21 cellular contexts compared by ENCODE assay signal in the genomic region with DNA sequence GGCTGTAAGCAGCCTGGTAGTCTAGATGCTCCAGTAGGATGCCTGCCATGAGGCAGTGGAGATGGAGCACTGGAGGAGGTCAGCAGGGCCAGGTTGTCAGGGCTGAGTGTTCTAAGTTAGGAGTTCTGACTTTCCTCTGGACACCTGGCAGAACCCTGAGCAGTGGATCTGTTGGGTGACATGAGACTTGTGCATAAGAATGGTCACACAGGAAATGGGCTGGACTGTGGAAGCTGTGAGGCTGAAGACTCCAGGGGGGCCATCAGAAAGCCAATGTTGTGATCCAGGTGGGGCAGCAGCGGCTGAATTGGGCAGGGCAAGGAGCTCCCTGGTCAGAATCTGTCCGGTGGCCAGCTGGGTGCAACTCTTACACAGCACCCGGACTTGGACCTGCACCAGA. TPM values are rescaled to one million over a fixed set of nuclear protein-coding genes. Genes with fewer than 3 reads are reported as not detected.
A peak's percentile ranks its signal among the peaks of the same experiment; 100 is the strongest.
DNase-seq lines count a peak whose midpoint lies in the region; ATAC-seq, FAIRE-seq and TF ChIP-seq lines count a peak whose summit lies in the region.
"Had no signal": no experiment of that assay in that cellular context is flagged by ENCODE, and none has a peak within 500 bp of the region (broad histone marks: within the 10 kb centered on the region; RNA-seq: fewer than 3 reads in every experiment).

No MANE protein-coding gene starts in this region.

- intact Hi-C loops in HepG2 (cut with micrococcal nuclease; ENCODE audit: unreplicated experiment), result no loop called here
- intact Hi-C loops in right lobe of liver (cut with DNase I), result no loop called here

- TF ChIP-seq EP300 in HepG2 (IDR thresholded peaks at IDR 0.05; ENCODE audit: low read depth in 2 of 2, low read length in 2 of 2), result no peak
- TF ChIP-seq EP300 in HepG2 (CRISPR knock-in tag; IDR thresholded peaks at IDR 0.05; ENCODE audit: borderline replicate concordance), result no peak

- no peak for TF ChIP-seq RAD21 in HepG2 (CRISPR knock-in tag; IDR thresholded peaks at IDR 0.05)

- TF ChIP-seq POLR2A in HepG2 (IDR thresholded peaks at IDR 0.05; ENCODE audit: insufficient read depth in 1 of 2, low read depth in 2 of 2, low read length in 2 of 2) (no peak), right lobe of liver (IDR thresholded peaks at IDR 0.05) (no peak)

- peak; percentile 45 for ATAC-seq in HepG2
- no peak for ATAC-seq in right lobe of liver
- ATAC-seq in WTC11, result peak; percentile 40
- no peak for ATAC-seq in HG03571 (IDR thresholded peaks at IDR 0.05; ENCODE audit: unreplicated experiment)
- ATAC-seq: HCT116, PC-3 had no signal

- DNase-seq in HepG2 (ENCODE audit: low spot score), result no peak
- no peak for DNase-seq in right lobe of liver
- DNase-seq in WTC11 (ENCODE audit: low spot score), result no peak
- no peak for DNase-seq in immature natural killer cell
- DNase-seq in foreskin melanocyte, result no peak
- no peak for DNase-seq in SW480 (ENCODE audit: low spot score)
- no peak for DNase-seq in right atrium auricular region (ENCODE audit: low spot score)
- DNase-seq: CD8-positive, alpha-beta memory T cell; NCI-H1417 treated with DMSO at 0.1 percent for 48 hours; NCI-H2029; NCI-H2171; NCI-H526; PC-3; SIG-M5 had no signal

- in situ Hi-C loops in HepG2 (cut with HindIII; ENCODE audit: extremely low pct_ligation_motif_present, low pct_unique_long_range_greater_than_20kb), result no loop called here

- H3K4me1 ChIP-seq in HepG2 (ENCODE audit: insufficient read depth, low read length) (peaks cover 4% of the 10 kb centered on the region), right lobe of liver (no peaks in the 10 kb centered on the region), right atrium auricular region (no peaks in the 10 kb centered on the region)
- H3K4me1 ChIP-seq: BLaER1 treated with 17β-estradiol and CSF1 and Interleukin-3, amounts not matched to agents 10 nM and 100 nM had no signal

- peaks cover 26% of the 10 kb centered on the region for H3K4me1 Mint-ChIP-seq in WTC11
- peaks cover 9 to 13% of the 10 kb centered on the region in 2 donors for H3K4me1 Mint-ChIP-seq in immature natural killer cell
- H3K4me1 Mint-ChIP-seq: CD8-positive, alpha-beta memory T cell had no signal

- no peaks in the 10 kb centered on the region for H4K20me1 ChIP-seq in HepG2 (ENCODE audit: insufficient read depth, low read length)
- H4K20me1 ChIP-seq: BLaER1 treated with 17β-estradiol and CSF1 and Interleukin-3, amounts not matched to agents 10 nM and 100 nM had no signal

- H3K9me3 Mint-ChIP-seq in WTC11 (no peaks in the 10 kb centered on the region), immature natural killer cell (no peaks in the 10 kb centered on the region)
- H3K9me3 Mint-ChIP-seq: CD8-positive, alpha-beta memory T cell had no signal

- FAIRE-seq in HepG2 (lab: Jason Lieb, UNC), result no peak
- FAIRE-seq: A204.1, D721Med had no signal

- POLR2A ChIA-PET in HepG2 (lab: Yijun Ruan, JAX), result interaction anchor here (1.0 kb wide), 2 partner anchors 12 to 16 kb away, joined by 3 to 4 read pairs; no protein-coding TSS in a partner anchor
- POLR2A ChIA-PET in WTC11 (lab: Charles Lee), result no interaction called here

- H3K4me3 Mint-ChIP-seq in WTC11, result no peak overlapping the region
- no peak overlapping the region for H3K4me3 Mint-ChIP-seq in immature natural killer cell
- H3K4me3 Mint-ChIP-seq: CD8-positive, alpha-beta memory T cell had no signal

- no peak overlapping the region for H2AFZ ChIP-seq in HepG2 (ENCODE audit: low read length)

- no TSS peak for BruUV-seq in HepG2 (replicated peaks; lab: Mats Ljungman, UMichigan)

- H3K4me2 ChIP-seq in HepG2 (ENCODE audit: low read depth, low read length), result no peak overlapping the region
- H3K4me2 ChIP-seq: BLaER1 treated with 17β-estradiol and CSF1 and Interleukin-3, amounts not matched to agents 10 nM and 100 nM had no signal

- TF ChIP-seq CTCF in HepG2 (CRISPR knock-in tag; IDR thresholded peaks at IDR 0.05) (no peak), right lobe of liver (IDR thresholded peaks at IDR 0.05) (no peak), WTC11 (IDR thresholded peaks at IDR 0.05) (no peak), right atrium auricular region (IDR thresholded peaks at IDR 0.05) (no peak)

- H3K79me2 ChIP-seq in HepG2 (ENCODE audit: insufficient read depth, low read length), result no peaks in the 10 kb centered on the region

- no peaks in the 10 kb centered on the region for H3K9me3 ChIP-seq in HepG2 (ENCODE audit: low read length)
- H3K9me3 ChIP-seq in right lobe of liver, result no peaks in the 10 kb centered on the region
- H3K9me3 ChIP-seq in right atrium auricular region, result no peaks in the 10 kb centered on the region
- H3K9me3 ChIP-seq: BLaER1 treated with 17β-estradiol and CSF1 and Interleukin-3, amounts not matched to agents 10 nM and 100 nM had no signal

- H3K27me3 ChIP-seq in HepG2 (ENCODE audit: control insufficient read depth in 1 of 2, insufficient read depth in 2 of 2, low read length in 2 of 2) (no peaks in the 10 kb centered on the region), right lobe of liver (no peaks in the 10 kb centered on the region), right atrium auricular region (no peaks in the 10 kb centered on the region)
- H3K27me3 ChIP-seq: BLaER1 treated with 17β-estradiol and CSF1 and Interleukin-3, amounts not matched to agents 10 nM and 100 nM had no signal

- peaks cover 0 to 1% of the 10 kb centered on the region in 2 experiments; a peak in 1 of 5 replicates for H3K36me3 ChIP-seq in HepG2 (replicated peaks in 1 of 2; ENCODE audit: control insufficient read depth in 1 of 2, insufficient read depth in 2 of 2, low read length in 2 of 2)
- H3K36me3 ChIP-seq in right lobe of liver, result peaks cover 0 to 4% (median 1%) of the 10 kb centered on the region in 4 donors
- H3K36me3 ChIP-seq in right atrium auricular region, result peaks cover 7% of the 10 kb centered on the region

- peak overlapping the region; percentile 41; the same call in 1 of the 2 replicates for H3K27ac Mint-ChIP-seq in WTC11
- H3K27ac Mint-ChIP-seq in immature natural killer cell, result peak overlapping the region in 4 of 6 donors; percentile 19 to 58 (median 32)

- H3K27me3 Mint-ChIP-seq in WTC11 (ENCODE audit: low read depth) (no peaks in the 10 kb centered on the region), immature natural killer cell (ENCODE audit: low read depth in 3 of 3) (peaks cover 0 to 2% (median 2%) of the 10 kb centered on the region in 3 donors)
- H3K27me3 Mint-ChIP-seq: CD8-positive, alpha-beta memory T cell had no signal

- H3K4me3 ChIP-seq in HepG2 (replicated peaks in 1 of 3; ENCODE audit: insufficient read depth in 1 of 3, low read depth in 2 of 3, low read length in 3 of 3), result no peak overlapping the region
- no peak overlapping the region for H3K4me3 ChIP-seq in right lobe of liver
- H3K4me3 ChIP-seq in right atrium auricular region, result no peak overlapping the region
- H3K4me3 ChIP-seq: BLaER1 treated with 17β-estradiol and CSF1 and Interleukin-3, amounts not matched to agents 10 nM and 100 nM had no signal

- CTCF ChIA-PET in HepG2 (lab: Yijun Ruan, JAX; ENCODE audit: low intra/inter-chr PET ratio, low total read pairs) (no interaction called here), WTC11 (lab: Charles Lee) (interaction anchor here (0.6 to 2.7 kb wide), 2 partner anchors 20 to 81 kb away, joined by 3 to 11 read pairs; no protein-coding TSS in a partner anchor)

- no peak overlapping the region for H3K9ac ChIP-seq in HepG2 (ENCODE audit: insufficient read depth, low read depth, low read length)
- H3K9ac ChIP-seq: BLaER1 treated with 17β-estradiol and CSF1 and Interleukin-3, amounts not matched to agents 10 nM and 100 nM had no signal

- H3K36me3 Mint-ChIP-seq in WTC11, result peaks cover 21% of the 10 kb centered on the region
- H3K36me3 Mint-ChIP-seq in immature natural killer cell, result peaks cover 1 to 21% (median 4%) of the 10 kb centered on the region in 3 donors

- H3K27ac ChIP-seq in HepG2 (ENCODE audit: extremely low read length, insufficient read depth, low read length) (no peak overlapping the region), right lobe of liver (no peak overlapping the region), right atrium auricular region (no peak overlapping the region)
- H3K27ac ChIP-seq: BLaER1 treated with 17β-estradiol and CSF1 and Interleukin-3, amounts not matched to agents 10 nM and 100 nM; RWPE1 had no signal

- WGBS in HepG2 (ENCODE audit: low lambda C conversion rate), result 77% methylated on average over 3 of the region's 3 CpGs
- no CpG with 5 or more reads among the region's 3 CpGs for WGBS in right lobe of liver (ENCODE audit: insufficient coverage, low coverage, low lambda C conversion rate, missing lambda C conversion rate)

RNA-seq across cellular contexts. Expression of gene C20orf203, which starts 23.9 kb away (rescaled TPM):
- 0.02 TPM in 1 of 2 replicates, not detected in the other for total RNA-seq in HepG2 (2016; rRNA removed; fragmentation: Illumina TruSeq; extraction: Trizol)
- not detected in 2 replicates for total RNA-seq in HepG2 (2016; cell fraction: cytosol; rRNA removed; fragmentation: Illumina TruSeq; extraction: Trizol; ENCODE audit: low read depth)
- 0.03 and 0.04 TPM in 2 replicates for total RNA-seq in HepG2 (2016; cell fraction: insoluble cytoplasmic fraction; rRNA removed; fragmentation: Illumina TruSeq; extraction: Trizol)
- total RNA-seq in HepG2 (2016; cell fraction: membrane; rRNA removed; fragmentation: Illumina TruSeq; extraction: Trizol), result not detected in 2 replicates
- total RNA-seq in HepG2 (2016; cell fraction: nucleus; rRNA removed; fragmentation: Illumina TruSeq; extraction: Trizol), result 0.12 TPM in 1 of 2 replicates, not detected in the other
- 0.04 and 0.05 TPM in 2 replicates for polyA plus RNA-seq in HepG2 (2011; rRNA removed)
- polyA plus RNA-seq in HepG2 (2011; cell fraction: cytosol; rRNA removed), result 0.01 TPM in 1 of 2 replicates, not detected in the other
- 0.24 and 0.29 TPM in 2 replicates for polyA plus RNA-seq in HepG2 (2011; cell fraction: nucleus; rRNA removed)
- polyA plus RNA-seq in HepG2 (2012), result 0.03 and 0.08 TPM in 2 replicates
- polyA plus RNA-seq in HepG2 (2016; cell fraction: cytosol; fragmentation: Illumina TruSeq; extraction: Trizol; ENCODE audit: low read depth), result not detected in 2 replicates
- not detected in 2 replicates for polyA plus RNA-seq in HepG2 (2016; cell fraction: insoluble cytoplasmic fraction; fragmentation: Illumina TruSeq; extraction: Trizol; ENCODE audit: low read depth)
- 0.06 TPM in 1 of 2 replicates, not detected in the other for polyA plus RNA-seq in HepG2 (2016; cell fraction: membrane; fragmentation: Illumina TruSeq; extraction: Trizol; ENCODE audit: low read depth)
- polyA plus RNA-seq in HepG2 (2016; cell fraction: nucleus; fragmentation: Illumina TruSeq; extraction: Trizol; ENCODE audit: insufficient read depth, low read depth), result not detected in 2 replicates
- 0.18 TPM in 1 of 2 replicates, not detected in the other for polyA minus RNA-seq in HepG2 (2011; rRNA and poly(A)+ RNA removed; ENCODE audit: low replicate concordance)
- polyA minus RNA-seq in HepG2 (2011; cell fraction: cytosol; rRNA and poly(A)+ RNA removed), result not detected in 2 replicates
- polyA minus RNA-seq in HepG2 (2011; cell fraction: nucleus; rRNA and poly(A)+ RNA removed), result 0.12 and 0.13 TPM in 2 replicates
- not detected for total RNA-seq in right lobe of liver
- 0.07 to 0.34 TPM (median 0.15 TPM) in 3 replicates for total RNA-seq in WTC11 (2021)
- under 1 TPM in 2 of 3 donors, not detected in 1; 0.11 to 0.29 TPM for polyA plus RNA-seq in immature natural killer cell
- not detected for total RNA-seq in right atrium auricular region
- total RNA-seq: CD8-positive, alpha-beta memory T cell; MCF 10A; PC-3 had no signal
- polyA plus RNA-seq: CD8-positive, alpha-beta memory T cell had no signal

RNA-seq across cellular contexts. Expression of gene COMMD7, which starts 45.7 kb away (rescaled TPM):
- total RNA-seq in HepG2 (2016; rRNA removed; fragmentation: Illumina TruSeq; extraction: Trizol), result 42.1 and 50.7 TPM in 2 replicates
- 43.5 and 46.2 TPM in 2 replicates for total RNA-seq in HepG2 (2016; cell fraction: cytosol; rRNA removed; fragmentation: Illumina TruSeq; extraction: Trizol; ENCODE audit: low read depth)
- total RNA-seq in HepG2 (2016; cell fraction: insoluble cytoplasmic fraction; rRNA removed; fragmentation: Illumina TruSeq; extraction: Trizol), result 45.7 and 51.2 TPM in 2 replicates
- total RNA-seq in HepG2 (2016; cell fraction: membrane; rRNA removed; fragmentation: Illumina TruSeq; extraction: Trizol), result 61.6 and 66.4 TPM in 2 replicates
- 18.5 and 21.3 TPM in 2 replicates for total RNA-seq in HepG2 (2016; cell fraction: nucleus; rRNA removed; fragmentation: Illumina TruSeq; extraction: Trizol)
- 53.3 and 57.6 TPM in 2 replicates for polyA plus RNA-seq in HepG2 (2011; rRNA removed)
- 43.6 and 53.1 TPM in 2 replicates for polyA plus RNA-seq in HepG2 (2011; cell fraction: cytosol; rRNA removed)
- polyA plus RNA-seq in HepG2 (2011; cell fraction: nucleus; rRNA removed), result 25.7 and 36.0 TPM in 2 replicates
- polyA plus RNA-seq in HepG2 (2012), result 41.4 and 42.8 TPM in 2 replicates
- 58.9 and 74.1 TPM in 2 replicates for polyA plus RNA-seq in HepG2 (2016; cell fraction: cytosol; fragmentation: Illumina TruSeq; extraction: Trizol; ENCODE audit: low read depth)
- polyA plus RNA-seq in HepG2 (2016; cell fraction: insoluble cytoplasmic fraction; fragmentation: Illumina TruSeq; extraction: Trizol; ENCODE audit: low read depth), result 70.1 and 77.5 TPM in 2 replicates
- 74.5 and 89.5 TPM in 2 replicates for polyA plus RNA-seq in HepG2 (2016; cell fraction: membrane; fragmentation: Illumina TruSeq; extraction: Trizol; ENCODE audit: low read depth)
- polyA plus RNA-seq in HepG2 (2016; cell fraction: nucleus; fragmentation: Illumina TruSeq; extraction: Trizol; ENCODE audit: insufficient read depth, low read depth), result 54.8 and 59.1 TPM in 2 replicates
- polyA minus RNA-seq in HepG2 (2011; rRNA and poly(A)+ RNA removed; ENCODE audit: low replicate concordance), result 21.5 and 39.2 TPM in 2 replicates
- 16.5 and 16.9 TPM in 2 replicates for polyA minus RNA-seq in HepG2 (2011; cell fraction: cytosol; rRNA and poly(A)+ RNA removed)
- polyA minus RNA-seq in HepG2 (2011; cell fraction: nucleus; rRNA and poly(A)+ RNA removed), result 9.7 and 13.8 TPM in 2 replicates
- total RNA-seq in right lobe of liver, result 10 to 100 TPM; 15.2 to 21.3 (median 18.6) TPM
- total RNA-seq in WTC11 (2021), result 41.8 to 42.4 TPM (median 42.3 TPM) in 3 replicates
- polyA plus RNA-seq in immature natural killer cell, result 100 to 1,000 TPM; 166 to 265 (median 208) TPM
- 10 to 100 TPM; 22.2 to 29.3 TPM for total RNA-seq in right atrium auricular region

Comparison
In these comparisons a context has a peak if more than half of its experiments do, and no peak if none do; other contexts are left out.
1. ATAC-seq: peak in HepG2 (single experiment) and WTC11 (single experiment); none in right lobe of liver (0 of 4) and HG03571 (single experiment).